13 cellular contexts compared by ENCODE assay signal in genomic region chr1:78369546-78369945, GRCh38.
"Had no signal": no experiment of that assay in that cellular context is flagged by ENCODE, and none has a peak within 500 bp of the region (broad histone marks: within the 10 kb centered on the region; RNA-seq: fewer than 3 reads in every experiment).

No MANE protein-coding gene starts in this region.

- H3K9me3 ChIP-seq: gastroesophageal sphincter, mucosa of descending colon, neutrophil, thyroid gland had no signal

- H3K36me3 ChIP-seq: gastroesophageal sphincter, neutrophil, thyroid gland had no signal

- H3K27ac ChIP-seq: gastroesophageal sphincter, neutrophil, thyroid gland had no signal

- H3K27me3 ChIP-seq: gastroesophageal sphincter, neutrophil, thyroid gland had no signal

- DNase-seq: activated CD4-positive, alpha-beta T cell treated with anti-CD3 and anti-CD28 coated beads for 4 hours; activated CD8-positive, alpha-beta T cell treated with anti-CD3 and anti-CD28 coated beads for 36 hours; activated gamma-delta T cell; activated T-cell treated with anti-CD3 and anti-CD28 coated beads, Interleukin-2, amount 50 U/mL, for 4 hours; islet precursor cell; mucosa of descending colon; naive thymus-derived CD4-positive, alpha-beta T cell; retina; stimulated activated CD4-positive, alpha-beta T cell treated with anti-CD3 and anti-CD28 coated beads, Interleukin-2, amount 100 ng/mL, for 48 hours; T-helper 17 cell; thyroid gland had no signal

- H3K4me1 ChIP-seq: gastroesophageal sphincter, thyroid gland had no signal

- H3K4me3 ChIP-seq: gastroesophageal sphincter, mucosa of descending colon, thyroid gland had no signal
